In the genomic region with DNA sequence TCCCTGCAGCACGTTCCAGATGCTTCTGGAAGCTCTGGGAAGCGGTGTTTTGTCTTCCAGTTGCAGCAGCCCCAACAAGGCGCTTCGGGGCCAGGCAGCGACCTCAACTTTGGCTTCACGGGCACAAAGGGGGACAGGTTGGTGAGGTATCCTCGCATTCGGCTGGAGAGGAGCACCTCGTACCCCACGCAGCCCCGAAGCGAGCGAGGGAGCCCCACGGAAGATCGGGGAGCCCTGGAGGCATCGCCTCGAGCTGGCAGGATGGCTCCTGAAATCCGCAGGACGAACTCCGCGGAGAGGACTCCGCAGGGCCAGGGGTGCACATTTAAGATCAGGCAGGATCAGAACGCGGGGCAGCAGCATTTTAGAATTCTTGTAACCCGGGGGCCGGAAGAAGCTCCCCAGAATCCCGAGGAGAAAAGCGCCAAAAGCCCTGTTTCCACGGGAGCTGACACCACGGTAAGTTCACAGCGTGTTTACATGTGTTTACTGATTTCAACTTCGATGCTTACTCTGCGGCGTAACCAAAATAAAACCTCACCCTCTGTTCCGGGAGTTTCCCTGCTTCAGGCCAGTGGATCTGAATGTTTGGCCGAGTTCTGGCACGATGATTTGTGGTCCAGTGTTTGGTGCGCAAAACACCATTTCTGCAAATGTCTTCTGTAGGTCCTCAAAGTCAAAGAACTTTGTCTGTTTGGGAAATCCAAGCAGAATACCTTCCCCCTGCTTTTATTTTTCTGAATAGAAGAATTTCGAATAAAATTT, we compare ENCODE assay signal across 26 cellular contexts.
DNase-seq lines count a peak whose midpoint lies in the region; ATAC-seq and TF ChIP-seq lines count a peak whose summit lies in the region.
"Had no signal": no experiment of that assay in that cellular context is flagged by ENCODE, and none has a peak within 500 bp of the region (broad histone marks: within the 10 kb centered on the region; RNA-seq: fewer than 3 reads in every experiment).

No MANE protein-coding gene starts in this region.

- peaks cover 18% of the 10 kb centered on the region for H3K9me3 Mint-ChIP-seq in glutamatergic neuron (ENCODE audit: unreplicated experiment)
- H3K9me3 Mint-ChIP-seq in nephron progenitor cell, result no peaks in the 10 kb centered on the region
- H3K9me3 Mint-ChIP-seq: activated naive CD4-positive, alpha-beta T cell treated with anti-CD3 and anti-CD28 coated beads, Interleukin-2, amount 10 ng/mL, durations not matched to agents 7 days and 5 days; activated T-cell treated with anti-CD3 and anti-CD28 coated beads, Interleukin-2, amount 50 U/mL, for 72 hours; CD4-positive, alpha-beta T cell; IgD-negative memory B cell; stimulated activated naive CD8-positive, alpha-beta T cell treated with anti-CD3 and anti-CD28 coated beads, Interleukin-15, amount 100 ng/mL, for 72 hours had no signal

- H3K36me3 Mint-ChIP-seq in glutamatergic neuron (ENCODE audit: unreplicated experiment) (no peaks in the 10 kb centered on the region), nephron progenitor cell (ENCODE audit: low read depth) (peaks cover 15% of the 10 kb centered on the region)
- H3K36me3 Mint-ChIP-seq: activated naive CD4-positive, alpha-beta T cell treated with anti-CD3 and anti-CD28 coated beads, Interleukin-2, amount 10 ng/mL, durations not matched to agents 7 days and 5 days had no signal

- peak overlapping the region; percentile 35 for H3K4me3 Mint-ChIP-seq in glutamatergic neuron (ENCODE audit: unreplicated experiment)
- no peak overlapping the region for H3K4me3 Mint-ChIP-seq in nephron progenitor cell
- H3K4me3 Mint-ChIP-seq: activated naive CD4-positive, alpha-beta T cell treated with anti-CD3 and anti-CD28 coated beads, Interleukin-2, amount 10 ng/mL, durations not matched to agents 7 days and 5 days; activated T-cell treated with anti-CD3 and anti-CD28 coated beads, Interleukin-2, amount 50 U/mL, for 72 hours; CD4-positive, alpha-beta T cell; IgD-negative memory B cell; stimulated activated naive CD8-positive, alpha-beta T cell treated with anti-CD3 and anti-CD28 coated beads, Interleukin-15, amount 100 ng/mL, for 72 hours had no signal

- no peak for ATAC-seq in Right ventricle myocardium inferior
- ATAC-seq in Right ventricle myocardium superior (ENCODE audit: poor library complexity), result no peak
- no peak for ATAC-seq in HG02884 (IDR thresholded peaks at IDR 0.05; ENCODE audit: unreplicated experiment)
- ATAC-seq: activated T-cell treated with anti-CD3 and anti-CD28 coated beads, Interleukin-2, amount 50 U/mL, for 72 hours; gastroesophageal sphincter had no signal

- WGBS in stomach, 5 donors, result 90 to 93% (median 91%) methylated on average over 39 of the region's 39 CpGs

- H3K4me1 ChIP-seq in stomach, result peaks cover 0 to 50% (median 19%) of the 10 kb centered on the region in 4 donors
- H3K4me1 ChIP-seq: gastroesophageal sphincter, tibial artery, vagina had no signal

- no peak for TF ChIP-seq EP300 in stomach (IDR thresholded peaks at IDR 0.05)

- H3K4me1 Mint-ChIP-seq in glutamatergic neuron (ENCODE audit: low read depth, unreplicated experiment), result peaks cover 42% of the 10 kb centered on the region
- H3K4me1 Mint-ChIP-seq in nephron progenitor cell, result peaks cover 47% of the 10 kb centered on the region
- H3K4me1 Mint-ChIP-seq: activated naive CD4-positive, alpha-beta T cell treated with anti-CD3 and anti-CD28 coated beads, Interleukin-2, amount 10 ng/mL, durations not matched to agents 7 days and 5 days; stimulated activated naive CD8-positive, alpha-beta T cell treated with anti-CD3 and anti-CD28 coated beads, Interleukin-15, amount 100 ng/mL, for 72 hours had no signal

- TF ChIP-seq CTCF in glutamatergic neuron (IDR thresholded peaks at IDR 0.05; ENCODE audit: partially characterized antibody, unreplicated experiment), result no peak
- no peak for TF ChIP-seq CTCF in nephron progenitor cell (IDR thresholded peaks at IDR 0.05)
- TF ChIP-seq CTCF in stomach (IDR thresholded peaks at IDR 0.05), result no peak

- peaks cover 0 to 25% (median 18%) of the 10 kb centered on the region in 4 donors for H3K36me3 ChIP-seq in stomach
- H3K36me3 ChIP-seq: vagina had no signal

- no peak overlapping the region for H3K4me3 ChIP-seq in stomach
- H3K4me3 ChIP-seq: gastroesophageal sphincter, SJSA1, tibial artery, vagina had no signal

- H3K9me3 ChIP-seq in stomach, result no peaks in the 10 kb centered on the region
- H3K9me3 ChIP-seq: gastroesophageal sphincter, SJSA1, vagina had no signal

- peaks cover 16% of the 10 kb centered on the region for H3K27me3 Mint-ChIP-seq in glutamatergic neuron (ENCODE audit: unreplicated experiment)
- peaks cover 7% of the 10 kb centered on the region for H3K27me3 Mint-ChIP-seq in nephron progenitor cell (ENCODE audit: low read depth, poor library complexity)
- H3K27me3 Mint-ChIP-seq: activated naive CD4-positive, alpha-beta T cell treated with anti-CD3 and anti-CD28 coated beads, Interleukin-2, amount 10 ng/mL, durations not matched to agents 7 days and 5 days; CD4-positive, alpha-beta T cell; IgD-negative memory B cell; stimulated activated naive CD8-positive, alpha-beta T cell treated with anti-CD3 and anti-CD28 coated beads, Interleukin-15, amount 100 ng/mL, for 72 hours had no signal

- H3K27ac Mint-ChIP-seq in glutamatergic neuron (ENCODE audit: unreplicated experiment) (peak overlapping the region; percentile 94), nephron progenitor cell (peak overlapping the region; percentile 64)
- H3K27ac Mint-ChIP-seq: activated naive CD4-positive, alpha-beta T cell treated with anti-CD3 and anti-CD28 coated beads, Interleukin-2, amount 10 ng/mL, durations not matched to agents 7 days and 5 days; activated T-cell treated with anti-CD3 and anti-CD28 coated beads, Interleukin-2, amount 50 U/mL, for 72 hours; CD4-positive, alpha-beta T cell; stimulated activated naive CD8-positive, alpha-beta T cell treated with anti-CD3 and anti-CD28 coated beads, Interleukin-15, amount 100 ng/mL, for 72 hours had no signal

- no peaks in the 10 kb centered on the region for H3K27me3 ChIP-seq in stomach
- H3K27me3 ChIP-seq: gastroesophageal sphincter, SJSA1, tibial artery, vagina had no signal

- intact Hi-C loops in Right ventricle myocardium inferior (cut with DNase I) (no loop called here), Right ventricle myocardium superior (cut with DNase I) (loop anchor here (5.0 kb wide), 1 partner anchor 66 kb away; no protein-coding TSS in a partner anchor), stomach (cut with DNase I; ENCODE audit: low total_unique reads) (no loop called here)

- peak overlapping the region in 4 of 5 donors; percentile 48 to 83 (median 63) for H3K27ac ChIP-seq in stomach
- H3K27ac ChIP-seq: gastroesophageal sphincter, SJSA1, tibial artery, vagina had no signal

- no peak for TF ChIP-seq POLR2A in stomach (IDR thresholded peaks at IDR 0.05)

- DNase-seq in Right ventricle myocardium inferior (ENCODE audit: missing footprints), result peak; percentile 60
- DNase-seq in Right ventricle myocardium superior, result no peak
- no peak for DNase-seq in glutamatergic neuron
- no peak for DNase-seq in nephron progenitor cell
- DNase-seq in stomach, result no peak
- no peak for DNase-seq in SKM-1 (lab: John Stamatoyannopoulos, UW; ENCODE audit: unreplicated experiment)
- no peak for DNase-seq in NCI-H2081 (lab: John Stamatoyannopoulos, UW)
- DNase-seq: activated CD4-positive, alpha-beta T cell treated with anti-CD3 and anti-CD28 coated beads, Interleukin-2, amount 50 U/mL, for 4 hours; activated naive CD4-positive, alpha-beta T cell treated with anti-CD3 and anti-CD28 coated beads, Interleukin-2, amount 10 ng/mL, durations not matched to agents 7 days and 5 days; activated T-cell treated with anti-CD3 and anti-CD28 coated beads, Interleukin-2, amount 50 U/mL, for 72 hours; CD4-positive, alpha-beta T cell; GDM1; hypothalamus; mesendoderm; NCI-H1048; NCI-H446 treated with DMSO at 0.1 percent for 48 hours; NCI-H774; stimulated activated CD8-positive, alpha-beta memory T cell treated with anti-CD3 and anti-CD28 coated beads, Interleukin-4, amount 100 ng/mL, for 48 hours; stimulated activated naive CD8-positive, alpha-beta T cell treated with anti-CD3 and anti-CD28 coated beads, Interleukin-15, amount 100 ng/mL, for 72 hours; T-helper 1 cell; tibial artery had no signal
